8 cellular contexts compared by ENCODE assay signal in genomic region chr1:236605030-236605806, GRCh38. TPM values are rescaled to one million over a fixed set of nuclear protein-coding genes. Genes with fewer than 3 reads are reported as not detected.
DNase-seq lines count a peak whose midpoint lies in the region; ATAC-seq, FAIRE-seq and TF ChIP-seq lines count a peak whose summit lies in the region.

No MANE protein-coding gene starts in this region.

- no peaks in the 10 kb centered on the region for H3K27me3 ChIP-seq in astrocyte (ENCODE audit: insufficient read depth, low read length)

- no peaks in the 10 kb centered on the region for H4K20me1 ChIP-seq in astrocyte (ENCODE audit: insufficient read depth, low read length)

- peak overlapping the region; percentile 91 for H2AFZ ChIP-seq in astrocyte (ENCODE audit: low read depth, low read length)

- peaks cover 28% of the 10 kb centered on the region for H3K4me1 Mint-ChIP-seq in activated naive CD4-positive, alpha-beta T cell treated with anti-CD3 and anti-CD28 coated beads for 36 hours (ENCODE audit: low read depth)
- H3K4me1 Mint-ChIP-seq in astrocyte (ENCODE audit: low read depth, unreplicated experiment) (peaks cover 5% of the 10 kb centered on the region), type B pancreatic cell (ENCODE audit: unreplicated experiment) (peaks cover 14% of the 10 kb centered on the region)

- WGBS in lower leg skin, 2 donors: 74 to 77% methylated on average over 29 of the region's 29 CpGs

- H3K4me3 Mint-ChIP-seq in activated naive CD4-positive, alpha-beta T cell treated with anti-CD3 and anti-CD28 coated beads for 36 hours: peak overlapping the region; percentile 97
- peak overlapping the region; percentile 99 for H3K4me3 Mint-ChIP-seq in astrocyte (ENCODE audit: unreplicated experiment)
- H3K4me3 Mint-ChIP-seq in type B pancreatic cell: peak overlapping the region; percentile 96

- no peak for TF ChIP-seq POLR2A in lower leg skin (IDR thresholded peaks at IDR 0.05)

- intact Hi-C loops in activated naive CD4-positive, alpha-beta T cell treated with anti-CD3 and anti-CD28 coated beads for 36 hours (cut with micrococcal nuclease): loop anchor here (2.0 to 5.0 kb wide), 2 partner anchors 82 to 957 kb away; partner anchors contain the start of gene ACTN2
- intact Hi-C loops in lower leg skin (cut with DNase I; ENCODE audit: low total_unique reads): no loop called here

- H3K9me3 Mint-ChIP-seq in activated naive CD4-positive, alpha-beta T cell treated with anti-CD3 and anti-CD28 coated beads for 36 hours: no peaks in the 10 kb centered on the region
- H3K9me3 Mint-ChIP-seq in astrocyte (ENCODE audit: unreplicated experiment) (no peaks in the 10 kb centered on the region), type B pancreatic cell (no peaks in the 10 kb centered on the region)

- H3K9me3 ChIP-seq in astrocyte (ENCODE audit: insufficient read depth, low read depth, low read length): no peaks in the 10 kb centered on the region

- H3K9ac ChIP-seq in astrocyte (ENCODE audit: low read length): peak overlapping the region; percentile 92

- peaks cover 3% of the 10 kb centered on the region for H3K36me3 ChIP-seq in astrocyte (ENCODE audit: insufficient read depth, low read length)

- H3K4me1 ChIP-seq in astrocyte (ENCODE audit: insufficient read depth, low read length): peaks cover 7% of the 10 kb centered on the region

- peak overlapping the region; percentile 73 for H3K27ac ChIP-seq in astrocyte (ENCODE audit: low read depth, low read length)

- TF ChIP-seq CTCF in astrocyte (IDR thresholded peaks at IDR 0.05; ENCODE audit: insufficient read depth, low read depth, low read length): no peak
- no peak for TF ChIP-seq CTCF in lower leg skin (IDR thresholded peaks at IDR 0.05)
- TF ChIP-seq CTCF in type B pancreatic cell (conservative IDR thresholded peaks at IDR 0.05): no peak

- ATAC-seq in GM21786 (IDR thresholded peaks at IDR 0.05; ENCODE audit: unreplicated experiment): no peak

- DNase-seq in activated naive CD4-positive, alpha-beta T cell treated with anti-CD3 and anti-CD28 coated beads for 36 hours: no peak
- no peak for DNase-seq in activated naive CD4-positive, alpha-beta T cell treated with anti-CD3 and anti-CD28 coated beads, Interleukin-2, amount 50 U/mL, for 16 hours
- DNase-seq in astrocyte (ENCODE audit: low read depth) (no peak), lower leg skin (ENCODE audit: low spot score in 2 of 2) (no peak), type B pancreatic cell (ENCODE audit: extremely low spot score, unreplicated experiment) (no peak), DMS53 (lab: John Stamatoyannopoulos, UW) (no peak), dedifferentiated amniotic fluid mesenchymal stem cell (ENCODE audit: extremely low spot score) (no peak)

- no peak for FAIRE-seq in astrocyte (lab: Jason Lieb, UNC)

- H3K27me3 Mint-ChIP-seq in activated naive CD4-positive, alpha-beta T cell treated with anti-CD3 and anti-CD28 coated beads for 36 hours (ENCODE audit: low read depth): peaks cover 10% of the 10 kb centered on the region
- H3K27me3 Mint-ChIP-seq in astrocyte (ENCODE audit: low read depth, unreplicated experiment): no peaks in the 10 kb centered on the region
- H3K27me3 Mint-ChIP-seq in type B pancreatic cell: peaks cover 3% of the 10 kb centered on the region

- CTCF ChIA-PET in activated naive CD4-positive, alpha-beta T cell treated with anti-CD3 and anti-CD28 coated beads for 36 hours (lab: Charles Lee): interaction anchor here (0.6 to 1.8 kb wide), 5 partner anchors 10 to 957 kb away, joined by 3 to 5 read pairs (median 3); no protein-coding TSS in a partner anchor

- H3K27ac Mint-ChIP-seq in activated naive CD4-positive, alpha-beta T cell treated with anti-CD3 and anti-CD28 coated beads for 36 hours: peak overlapping the region; percentile 88
- H3K27ac Mint-ChIP-seq in astrocyte (ENCODE audit: unreplicated experiment): peak overlapping the region; percentile 90
- peak overlapping the region; percentile 92 for H3K27ac Mint-ChIP-seq in type B pancreatic cell

- peak overlapping the region; percentile 97 for H3K4me2 ChIP-seq in astrocyte (ENCODE audit: low read length)

- H3K79me2 ChIP-seq in astrocyte (ENCODE audit: insufficient read depth, low read length): peaks cover 41% of the 10 kb centered on the region

- H3K36me3 Mint-ChIP-seq in activated naive CD4-positive, alpha-beta T cell treated with anti-CD3 and anti-CD28 coated beads for 36 hours (ENCODE audit: low read depth): peaks cover 21% of the 10 kb centered on the region
- H3K36me3 Mint-ChIP-seq in astrocyte (ENCODE audit: low read depth, unreplicated experiment) (no peaks in the 10 kb centered on the region), type B pancreatic cell (no peaks in the 10 kb centered on the region)

- H3K4me3 ChIP-seq in astrocyte (ENCODE audit: insufficient read depth, low read depth, low read length) (peak overlapping the region; percentile 100), lower leg skin (ENCODE audit: low read depth, poor library complexity, severe bottlenecking) (peak overlapping the region; percentile 80)

RNA-seq across cellular contexts. Expression of gene HEATR1, which starts 0.9 kb away (rescaled TPM):
- 10 to 100 TPM; 71.6 to 75.1 TPM for total RNA-seq in activated naive CD4-positive, alpha-beta T cell treated with anti-CD3 and anti-CD28 coated beads for 36 hours
- total RNA-seq in astrocyte (37.8 and 43.3 TPM in 2 replicates), lower leg skin (10 to 100 TPM; 12.7 to 18.3 (median 16.8) TPM), type B pancreatic cell (ENCODE audit: low replicate concordance) (43.5 and 51.5 TPM in 2 replicates)
